Comparison of ENCODE assay signal across 17 cellular contexts in the genomic region with DNA sequence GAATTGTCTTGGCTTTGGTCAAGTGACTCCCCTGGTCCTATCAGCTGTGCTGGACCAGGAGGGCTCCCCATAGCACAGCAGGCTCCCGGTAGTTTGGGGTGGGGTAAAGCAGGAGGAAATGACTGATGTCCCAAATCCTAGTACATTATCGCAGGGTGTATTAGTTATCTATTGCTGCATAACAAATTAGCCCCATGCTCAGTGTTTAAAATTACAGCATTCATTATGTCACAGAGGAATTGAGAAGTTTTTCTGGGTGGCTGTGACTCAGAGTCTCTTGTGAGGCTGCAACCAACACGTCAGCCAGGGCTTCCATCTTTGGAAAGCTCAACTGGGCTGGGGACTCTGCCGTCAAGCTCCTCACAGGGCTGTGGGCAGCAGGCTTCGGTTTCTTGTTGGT. TPM values are rescaled to one million over a fixed set of nuclear protein-coding genes. Genes with fewer than 3 reads are reported as not detected.
DNase-seq lines count a peak whose midpoint lies in the region; ATAC-seq, FAIRE-seq and TF ChIP-seq lines count a peak whose summit lies in the region.
"Had no signal": no experiment of that assay in that cellular context is flagged by ENCODE, and none has a peak within 500 bp of the region (broad histone marks: within the 10 kb centered on the region; RNA-seq: fewer than 3 reads in every experiment).

No MANE protein-coding gene starts in this region.

- WGBS in GM12878 (ENCODE audit: insufficient coverage, insufficient replicate concordance, low lambda C conversion rate, missing lambda C conversion rate) = 7% methylated on average over 5 of the region's 5 CpGs

- no peak for TF ChIP-seq EP300 in GM12878 (IDR thresholded peaks at IDR 0.05; ENCODE audit: borderline replicate concordance in 1 of 2, control insufficient read depth in 1 of 2, low read depth in 2 of 2, low read length in 2 of 2)

- H3K4me1 ChIP-seq in BLaER1 treated with 17β-estradiol and CSF1 and Interleukin-3, amounts not matched to agents 10 nM and 100 nM = peaks cover 20 to 48% (median 27%) of the 10 kb centered on the region in 10 experiments
- H3K4me1 ChIP-seq in GM12878 (ENCODE audit: control insufficient read depth, insufficient read depth, low read length) = peaks cover 7% of the 10 kb centered on the region
- H3K4me1 ChIP-seq: A549, BE2C had no signal

- no peak overlapping the region for H3K4me3 ChIP-seq in BLaER1 treated with 17β-estradiol and CSF1 and Interleukin-3, amounts not matched to agents 10 nM and 100 nM
- no peak overlapping the region for H3K4me3 ChIP-seq in GM12878
- H3K4me3 ChIP-seq: A549 had no signal

- peak overlapping the region; percentile 52 to 77 (median 68); a peak in 19 of 22 replicates for H3K4me2 ChIP-seq in BLaER1 treated with 17β-estradiol and CSF1 and Interleukin-3, amounts not matched to agents 10 nM and 100 nM
- H3K4me2 ChIP-seq in GM12878 (ENCODE audit: control insufficient read depth, insufficient read depth) = no peak overlapping the region
- H3K4me2 ChIP-seq: A549 had no signal

- H3K36me3 ChIP-seq in BLaER1 treated with 17β-estradiol and CSF1 and Interleukin-3, amounts not matched to agents 10 nM and 100 nM = no peaks in the 10 kb centered on the region
- no peaks in the 10 kb centered on the region for H3K36me3 ChIP-seq in GM12878 (ENCODE audit: control insufficient read depth in 2 of 2, insufficient read depth in 2 of 2, low read length in 1 of 2)
- H3K36me3 ChIP-seq: BE2C had no signal

- no peak overlapping the region for H2AFZ ChIP-seq in GM12878 (ENCODE audit: control insufficient read depth, low read depth, low read length)

- RAD21 ChIA-PET in GM12878 (lab: Charles Lee; ENCODE audit: unreplicated experiment) = interaction anchor here (1.3 to 2.4 kb wide), 2 partner anchors 9 to 13 kb away, joined by 5 to 6 read pairs; no protein-coding TSS in a partner anchor

- TF ChIP-seq CTCF in GM12878 (IDR thresholded peaks at IDR 0.05 in 2 of 3, conservative IDR thresholded peaks at IDR 0.05 in 1 of 3; ENCODE audit: control insufficient read depth in 2 of 3, extremely low read depth in 1 of 3, insufficient read depth in 1 of 3, low read depth in 3 of 3, low read length in 3 of 3) = no peak

- POLR2A ChIA-PET in GM12878 (lab: Charles Lee) = no interaction called here

- H3K79me2 ChIP-seq in GM12878 (ENCODE audit: control insufficient read depth, insufficient read depth, low read length) = no peaks in the 10 kb centered on the region

- SMC1A ChIA-PET in GM12878 (lab: Charles Lee; ENCODE audit: uncharacterized antibody, unreplicated experiment) = interaction anchor here (0.8 kb wide), 1 partner anchor 9 kb away, joined by 3 read pairs; no protein-coding TSS in a partner anchor

- CTCF ChIA-PET in GM12878 (lab: Yijun Ruan, JAX) = interaction anchor here (0.6 to 2.9 kb wide), 4 partner anchors 10 to 72 kb away, joined by 3 to 11 read pairs (median 6); no protein-coding TSS in a partner anchor

- peak; percentile 30; the same call in 2 of the 3 replicates for ATAC-seq in GM12878
- ATAC-seq: A549 had no signal

- H3K9ac ChIP-seq in BLaER1 treated with 17β-estradiol and CSF1 and Interleukin-3, amounts not matched to agents 10 nM and 100 nM = no peak overlapping the region
- H3K9ac ChIP-seq in GM12878 (ENCODE audit: control insufficient read depth, insufficient read depth, low read length) = no peak overlapping the region

- FAIRE-seq in GM12892 (lab: Jason Lieb, UNC) = peak; percentile 54
- no peak for FAIRE-seq in GM12878 (lab: Jason Lieb, UNC)
- FAIRE-seq: A549, GM12891 had no signal

- no peaks in the 10 kb centered on the region for H3K9me3 ChIP-seq in BLaER1 treated with 17β-estradiol and CSF1 and Interleukin-3, amounts not matched to agents 10 nM and 100 nM (replicated peaks in 1 of 11)
- no peaks in the 10 kb centered on the region for H3K9me3 ChIP-seq in GM12878 (replicated peaks; ENCODE audit: control insufficient read depth, insufficient read depth, low read length)
- H3K9me3 ChIP-seq: A549, BE2C had no signal

- intact Hi-C loops in GM12878 (cut with micrococcal nuclease; ENCODE audit: unreplicated experiment) (no loop called here), posterior vena cava (cut with DNase I) (no loop called here)

- no TSS peak for BruUV-seq in GM12878 (replicated peaks; lab: Mats Ljungman, UMichigan)

- H3K27me3 ChIP-seq in BLaER1 treated with 17β-estradiol and CSF1 and Interleukin-3, amounts not matched to agents 10 nM and 100 nM = peaks cover 0 to 40% (median 10%) of the 10 kb centered on the region in 11 experiments; a peak in 11 of 22 replicates
- H3K27me3 ChIP-seq in GM12878 (replicated peaks in 1 of 2; ENCODE audit: control insufficient read depth in 2 of 2, insufficient read depth in 2 of 2, low read length in 1 of 2) = no peaks in the 10 kb centered on the region; a peak in 1 of 4 replicates
- H3K27me3 ChIP-seq: BE2C had no signal

- in situ Hi-C loops in GM12878 (cut with MboI) = no loop called here

- peaks cover 0 to 21% (median 7%) of the 10 kb centered on the region in 11 experiments; a peak in 10 of 22 replicates for H4K20me1 ChIP-seq in BLaER1 treated with 17β-estradiol and CSF1 and Interleukin-3, amounts not matched to agents 10 nM and 100 nM
- no peaks in the 10 kb centered on the region for H4K20me1 ChIP-seq in GM12878 (ENCODE audit: control insufficient read depth, insufficient read depth)

- peak overlapping the region in 4 of 11 experiments; percentile 26 to 47 (median 37); a peak in 5 of 22 replicates for H3K27ac ChIP-seq in BLaER1 treated with 17β-estradiol and CSF1 and Interleukin-3, amounts not matched to agents 10 nM and 100 nM
- no peak overlapping the region for H3K27ac ChIP-seq in GM12878 (ENCODE audit: control insufficient read depth, insufficient read depth)
- H3K27ac ChIP-seq: A549 had no signal

- no peak for TF ChIP-seq RAD21 in GM12878 (IDR thresholded peaks at IDR 0.05; ENCODE audit: insufficient read depth, low read depth, low read length)

- DNase-seq in GM12892 (ENCODE audit: insufficient read length) (no peak), GM12878 (ENCODE audit: low read depth, low spot score) (no peak), posterior vena cava (ENCODE audit: low spot score) (peak; percentile 37), cerebellum (ENCODE audit: low spot score) (no peak), COLO668 (lab: John Stamatoyannopoulos, UW; ENCODE audit: unreplicated experiment) (no peak), DMS 273 (lab: John Stamatoyannopoulos, UW; ENCODE audit: unreplicated experiment) (no peak), NCI-H82 treated with DMSO at 0.1 percent for 48 hours (lab: John Stamatoyannopoulos, UW; ENCODE audit: unreplicated experiment) (no peak)
- DNase-seq: BE2C; Calu3; CD4-positive, CD25-positive, alpha-beta regulatory T cell; DMS79; GOT3; H9 had no signal

- TF ChIP-seq POLR2A in GM12892 (IDR thresholded peaks at IDR 0.05; ENCODE audit: low read depth, low read length) (no peak), GM12878 (IDR thresholded peaks at IDR 0.05; ENCODE audit: low read depth, low read length) (no peak)

TF ChIP-seq in GM12878, 131 proteins besides CTCF, POLR2A, EP300 and RAD21:
- TF ChIP-seq ZNF274 (IDR thresholded peaks at IDR 0.05; ENCODE audit: insufficient read depth, insufficient read length) (no peak), CEBPB (IDR thresholded peaks at IDR 0.05; ENCODE audit: borderline replicate concordance in 1 of 2, low read depth in 2 of 2, low read length in 2 of 2) (no peak), NFIC (IDR thresholded peaks at IDR 0.05; ENCODE audit: low read depth, low read length) (no peak)

RNA-seq across cellular contexts. Expression of a gene that starts 34.3 kb away (rescaled TPM):
- 808 TPM for polyA plus RNA-seq in GM12892 (2012; ENCODE audit: missing spikeins)
- total RNA-seq in GM12878 (2013; cell fraction: nucleolus; rRNA removed) = 345 and 349 TPM in 2 replicates
- total RNA-seq in GM12878 (2014; rRNA removed) (360 and 370 TPM in 2 replicates), GM12878 (2014; rRNA removed; fragmentation: Illumina TruSeq; extraction: Trizol) (423 and 431 TPM in 2 replicates), GM12878 (2021) (740 and 758 TPM in 2 replicates), posterior vena cava (100 to 1,000 TPM in 1 of 2 donors, 10 to 100 TPM in 1; 80.1 to 120 TPM), cerebellum (7.8 TPM)
- 582 TPM for polyA plus RNA-seq in GM12878 (2011; ENCODE audit: low read depth)
- polyA plus RNA-seq in GM12878 (2011; rRNA removed) (411 and 682 TPM in 2 replicates), GM12878 (2014; fragmentation: Illumina TruSeq; extraction: Trizol) (972 and 1,013 TPM in 2 replicates), GM12878 (2014; fragmentation: Nextera tagmentation; extraction: Ambion mirVana) (10 to 100 TPM; 24.1 to 48.8 TPM), GM12878 (2014; rRNA removed) (675 and 692 TPM in 2 replicates), GM12878 (2016; fragmentation: Nextera tagmentation; extraction: Ambion mirVana) (1,000 to 10,000 TPM in 1 of 2 experiments, 100 to 1,000 TPM in 1; 977 to 1,034 TPM)
- 985 and 1,156 TPM in 2 replicates for polyA plus RNA-seq in GM12878 (2011; cell fraction: cytosol; rRNA removed)
- polyA plus RNA-seq in GM12878 (2011; cell fraction: nucleus; rRNA removed) = 492 and 615 TPM in 2 replicates
- 791 and 943 TPM in 2 replicates for polyA plus RNA-seq in GM12878 (2012)
- 1,330 and 1,556 TPM in 2 replicates for polyA minus RNA-seq in GM12878 (2011; rRNA and poly(A)+ RNA removed)
- 364 and 402 TPM in 2 replicates for polyA minus RNA-seq in GM12878 (2011; cell fraction: cytosol; rRNA and poly(A)+ RNA removed)
- polyA minus RNA-seq in GM12878 (2011; cell fraction: nucleus; rRNA and poly(A)+ RNA removed) = 131 and 171 TPM in 2 replicates
- total RNA-seq: Calu3, G401 had no signal
